8 cellular contexts compared by ENCODE assay signal in the genomic region with DNA sequence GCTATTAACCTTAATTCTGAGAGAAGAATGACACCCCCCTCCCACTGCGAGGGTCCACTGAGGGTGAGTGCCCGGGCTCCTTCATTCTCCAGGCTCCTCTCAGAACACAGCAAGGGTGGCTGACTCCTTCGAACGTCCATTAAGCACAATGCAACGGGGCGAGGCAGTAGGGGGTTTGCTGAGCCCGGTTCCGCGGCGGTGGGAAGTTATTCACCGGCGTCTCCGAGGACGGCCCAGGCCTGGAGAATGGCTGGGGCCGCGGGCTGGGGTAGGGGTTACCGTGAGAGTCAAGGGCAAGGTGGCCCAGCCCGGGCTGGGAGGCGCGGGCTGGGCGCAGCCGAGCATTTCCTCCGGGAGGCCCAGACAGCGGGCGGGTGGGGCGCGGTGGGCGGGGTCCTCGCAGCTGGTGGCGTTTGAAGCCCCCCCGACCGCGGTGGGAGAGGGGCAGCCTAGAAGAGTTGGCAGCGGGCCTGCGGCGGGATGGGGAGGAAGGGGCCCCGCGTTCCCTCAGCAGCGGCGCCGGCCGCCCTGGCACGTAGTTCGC. TPM values are rescaled to one million over a fixed set of nuclear protein-coding genes. Genes with fewer than 3 reads are reported as not detected.
DNase-seq lines count a peak whose midpoint lies in the region; ATAC-seq and TF ChIP-seq lines count a peak whose summit lies in the region.

No MANE protein-coding gene starts in this region.

- TF ChIP-seq CTCF in DND-41 (IDR thresholded peaks at IDR 0.05; ENCODE audit: borderline replicate concordance, extremely low read depth, low read length, poor library complexity, severe bottlenecking), result no peak
- no peak for TF ChIP-seq CTCF in heart left ventricle (IDR thresholded peaks at IDR 0.05)

- peak overlapping the region; percentile 99 for H3K27ac Mint-ChIP-seq in activated naive CD4-positive, alpha-beta T cell treated with anti-CD3 and anti-CD28 coated beads, Interleukin-2, amount 10 ng/mL, durations not matched to agents 7 days and 5 days

- no peaks in the 10 kb centered on the region for H3K27me3 Mint-ChIP-seq in activated naive CD4-positive, alpha-beta T cell treated with anti-CD3 and anti-CD28 coated beads, Interleukin-2, amount 10 ng/mL, durations not matched to agents 7 days and 5 days

- H2AFZ ChIP-seq in DND-41 (ENCODE audit: low read depth, low read length), result peak overlapping the region; percentile 76

- peak overlapping the region; percentile 29 to 63; a peak in 3 of 4 replicates for H3K4me3 ChIP-seq in DND-41 (ENCODE audit: low read depth in 1 of 2, low read length in 2 of 2)
- peak overlapping the region; percentile 62 for H3K4me3 ChIP-seq in HAP-1
- peak overlapping the region; percentile 42 to 96 (median 84) for H3K4me3 ChIP-seq in heart left ventricle

- peaks cover 35% of the 10 kb centered on the region for H3K79me2 ChIP-seq in DND-41 (ENCODE audit: insufficient read depth, low read length)

- 0 to 2% (median 1%) methylated on average over 4 to 44 of the region's 44 CpGs for WGBS in heart left ventricle, 4 donors

- peak overlapping the region; percentile 91 for H3K9ac ChIP-seq in DND-41 (ENCODE audit: low read depth, low read length)

- DNase-seq in DND-41, result peak; percentile 93
- DNase-seq in HAP-1 (ENCODE audit: low spot score in 2 of 2), result peak in 1 of 2 experiments; percentile 59
- DNase-seq in NCI-H774 (lab: John Stamatoyannopoulos, UW), result peak; percentile 50
- peak; percentile 76 for DNase-seq in activated naive CD4-positive, alpha-beta T cell treated with anti-CD3 and anti-CD28 coated beads, Interleukin-2, amount 10 ng/mL, durations not matched to agents 7 days and 5 days
- DNase-seq in heart left ventricle, result peak; percentile 80 to 91 (median 89)
- peak; percentile 68 for DNase-seq in pons (ENCODE audit: low spot score)
- DNase-seq in ecto neural progenitor cell (ENCODE audit: low spot score), result no peak

- in situ Hi-C loops in HAP-1 (cut with MboI; ENCODE audit: low sequenced_read_pairs), result loop anchor here (10.0 kb wide), 1 partner anchor 111 kb away; no protein-coding TSS in a partner anchor

- peaks cover 43% of the 10 kb centered on the region for H3K36me3 Mint-ChIP-seq in activated naive CD4-positive, alpha-beta T cell treated with anti-CD3 and anti-CD28 coated beads, Interleukin-2, amount 10 ng/mL, durations not matched to agents 7 days and 5 days

- peaks cover 24% of the 10 kb centered on the region for H4K20me1 ChIP-seq in DND-41 (ENCODE audit: insufficient read depth, low read length)

- H3K36me3 ChIP-seq in DND-41 (ENCODE audit: insufficient read depth, low read length) (peaks cover 16% of the 10 kb centered on the region), HAP-1 (replicated peaks) (no peaks in the 10 kb centered on the region), heart left ventricle (peaks cover 0 to 2% (median 0%) of the 10 kb centered on the region in 9 donors)

- H3K4me1 ChIP-seq in DND-41 (ENCODE audit: insufficient read depth, low read length), result peaks cover 37% of the 10 kb centered on the region
- H3K4me1 ChIP-seq in HAP-1, result peaks cover 3% of the 10 kb centered on the region
- peaks cover 0 to 43% (median 30%) of the 10 kb centered on the region in 12 donors for H3K4me1 ChIP-seq in heart left ventricle

- H3K9me3 Mint-ChIP-seq in activated naive CD4-positive, alpha-beta T cell treated with anti-CD3 and anti-CD28 coated beads, Interleukin-2, amount 10 ng/mL, durations not matched to agents 7 days and 5 days, result peaks cover 9% of the 10 kb centered on the region

- intact Hi-C loops in heart left ventricle (cut with DNase I), result loop anchor here in 9 of 10 donors (2.0 to 10.0 kb wide), 11 partner anchors 37 to 331 kb away; a partner anchor contains a TSS

- H3K27me3 ChIP-seq in DND-41 (ENCODE audit: insufficient read depth, low read length, poor library complexity), result no peaks in the 10 kb centered on the region
- H3K27me3 ChIP-seq in HAP-1 (ENCODE audit: low read depth), result no peaks in the 10 kb centered on the region
- no peaks in the 10 kb centered on the region for H3K27me3 ChIP-seq in heart left ventricle

- peak overlapping the region; percentile 71 for H3K4me2 ChIP-seq in DND-41 (ENCODE audit: insufficient read depth, low read length)

- peaks cover 58% of the 10 kb centered on the region for H3K4me1 Mint-ChIP-seq in activated naive CD4-positive, alpha-beta T cell treated with anti-CD3 and anti-CD28 coated beads, Interleukin-2, amount 10 ng/mL, durations not matched to agents 7 days and 5 days

- no peak for TF ChIP-seq POLR2A in heart left ventricle (IDR thresholded peaks at IDR 0.05)
- TF ChIP-seq POLR2A in GM18505 (IDR thresholded peaks at IDR 0.05; ENCODE audit: borderline replicate concordance, extremely low read depth, insufficient read depth, insufficient read length), result no peak

- no peaks in the 10 kb centered on the region for H3K9me3 ChIP-seq in DND-41 (ENCODE audit: insufficient read depth, low read length, severe bottlenecking)
- no peaks in the 10 kb centered on the region for H3K9me3 ChIP-seq in HAP-1
- H3K9me3 ChIP-seq in heart left ventricle, result peaks cover 0 to 6% (median 0%) of the 10 kb centered on the region in 12 donors

- ATAC-seq in DND-41 (ENCODE audit: insufficient read depth, low read depth) (peak; percentile 57), heart left ventricle (peak; percentile 2 to 35 (median 26)), GM18505 (IDR thresholded peaks at IDR 0.05; ENCODE audit: unreplicated experiment) (no peak)

- H3K4me3 Mint-ChIP-seq in activated naive CD4-positive, alpha-beta T cell treated with anti-CD3 and anti-CD28 coated beads, Interleukin-2, amount 10 ng/mL, durations not matched to agents 7 days and 5 days, result peak overlapping the region; percentile 94

- peak overlapping the region; percentile 91 for H3K27ac ChIP-seq in DND-41 (ENCODE audit: low read length)
- peak overlapping the region; percentile 98 to 100 (median 100) for H3K27ac ChIP-seq in heart left ventricle

- CTCF ChIA-PET in activated naive CD4-positive, alpha-beta T cell treated with anti-CD3 and anti-CD28 coated beads, Interleukin-2, amount 10 ng/mL, durations not matched to agents 7 days and 5 days (lab: Charles Lee), result interaction anchor here (0.8 to 4.1 kb wide), 6 partner anchors 13 to 163 kb away, joined by 3 to 20 read pairs (median 6); no protein-coding TSS in a partner anchor

RNA-seq across cellular contexts. Expression of a gene that starts 1.1 kb away (rescaled TPM):
- 10 to 100 TPM; 37.5 to 65.9 (median 56.4) TPM for total RNA-seq in heart left ventricle
- polyA plus RNA-seq in heart left ventricle, result 10 to 100 TPM; 22.4 to 74.0 TPM
